9 cellular contexts compared by ENCODE assay signal in genomic region chr9:35675204-35675603, GRCh38. TPM values are rescaled to one million over a fixed set of nuclear protein-coding genes. Genes with fewer than 3 reads are reported as not detected.
DNase-seq lines count a peak whose midpoint lies in the region; TF ChIP-seq lines count a peak whose summit lies in the region.
"Had no signal": no experiment of that assay in that cellular context is flagged by ENCODE, and none has a peak within 500 bp of the region (broad histone marks: within the 10 kb centered on the region; RNA-seq: fewer than 3 reads in every experiment).

No MANE protein-coding gene starts in this region.

- H3K9me3 ChIP-seq in AG04450 (ENCODE audit: control insufficient read depth, insufficient read depth, low read length) (no peaks in the 10 kb centered on the region; the same call in 1 of the 2 replicates), NT2/D1 (ENCODE audit: insufficient read depth, low read length) (no peaks in the 10 kb centered on the region), neuronal stem cell (replicated peaks in 1 of 2; ENCODE audit: control insufficient read depth in 2 of 2, insufficient read depth in 1 of 2, low read depth in 1 of 2, low read length in 2 of 2) (no peaks in the 10 kb centered on the region)

- no peak overlapping the region for H2BK12ac ChIP-seq in neuronal stem cell (ENCODE audit: low read length)

- no peak for DNase-seq in AG04450 (ENCODE audit: low read depth, low spot score)
- no peak for DNase-seq in NT2/D1 (ENCODE audit: low read depth, low spot score)
- DNase-seq in fibroblast of mammary gland (ENCODE audit: low read depth) = no peak
- DNase-seq in neuronal stem cell (ENCODE audit: low spot score) = no peak
- no peak for DNase-seq in SKM-1 treated with dmso at 0.1 percent for 144 hours (lab: John Stamatoyannopoulos, UW; ENCODE audit: unreplicated experiment)
- DNase-seq in kidney glomerular epithelial cell (lab: John Stamatoyannopoulos, UW) = no peak
- no peak for DNase-seq in iPS-NIHi11 (ENCODE audit: low spot score)
- DNase-seq in activated CD4-positive, CD25-positive, alpha-beta regulatory T cell treated with anti-CD3 and anti-CD28 coated beads, Interleukin-2, amount 50 U/mL, for 72 hours = no peak
- DNase-seq: NCI-H2171 treated with DMSO at 0.1 percent for 48 hours had no signal

- no peak overlapping the region for H3K14ac ChIP-seq in neuronal stem cell (ENCODE audit: low read length)

- POLR2A ChIA-PET in AG04450 (lab: Yijun Ruan, JAX) = interaction anchor here (0.6 to 1.9 kb wide), 7 partner anchors 9 to 57 kb away, joined by 3 to 12 read pairs (median 4); partner anchors contain the start of gene TLN1

- no peak overlapping the region for H4K91ac ChIP-seq in neuronal stem cell (ENCODE audit: low read depth, low read length, poor library complexity)

- H2AK5ac ChIP-seq in neuronal stem cell (ENCODE audit: low read depth, low read length) = no peak overlapping the region

- WGBS in neuronal stem cell (ENCODE audit: extremely low coverage in 2 of 2, insufficient read length in 2 of 2, insufficient replicate concordance in 1 of 2), 2 donors = no CpG with 5 or more reads among the region's 13 CpGs

- H3K4me3 ChIP-seq in AG04450 (ENCODE audit: low read depth, low read length) (peak overlapping the region; percentile 51), NT2/D1 (ENCODE audit: insufficient read length, low read depth) (peak overlapping the region; percentile 55), fibroblast of mammary gland (ENCODE audit: control insufficient read depth, low read depth, low read length) (peak overlapping the region; percentile 43), neuronal stem cell (ENCODE audit: low read length in 2 of 2) (peak overlapping the region in 1 of 2 donors; percentile 68)

- peak overlapping the region; percentile 91 for H3K4me2 ChIP-seq in neuronal stem cell (ENCODE audit: insufficient read depth, low read length, poor library complexity, severe bottlenecking)

- no peak overlapping the region for H3K23ac ChIP-seq in neuronal stem cell (ENCODE audit: low read depth, low read length, poor library complexity)

- peak overlapping the region; percentile 74 for H3K18ac ChIP-seq in neuronal stem cell (ENCODE audit: low read length)

- no peak overlapping the region for H2AFZ ChIP-seq in neuronal stem cell (ENCODE audit: low read length)

- peak overlapping the region; percentile 49 for H2BK5ac ChIP-seq in neuronal stem cell (ENCODE audit: low read length)

- H4K8ac ChIP-seq in neuronal stem cell (ENCODE audit: low read depth, low read length) = no peak overlapping the region

- no peak overlapping the region for H2BK15ac ChIP-seq in neuronal stem cell (ENCODE audit: low read length)

- H3K9ac ChIP-seq in NT2/D1 (ENCODE audit: insufficient read length, low read depth) (peak overlapping the region; percentile 75), neuronal stem cell (ENCODE audit: low read depth, low read length, poor library complexity) (peak overlapping the region; percentile 14)

- H3K4ac ChIP-seq in neuronal stem cell (ENCODE audit: low read length) = no peak overlapping the region

- H3K27ac ChIP-seq in AG04450 (ENCODE audit: low read depth, low read length) = no peak overlapping the region
- no peak overlapping the region for H3K27ac ChIP-seq in neuronal stem cell (replicated peaks; ENCODE audit: low read length)

- peaks cover 12% of the 10 kb centered on the region for H3K4me1 ChIP-seq in NT2/D1 (ENCODE audit: insufficient read depth, insufficient read length)
- H3K4me1 ChIP-seq in neuronal stem cell (ENCODE audit: control insufficient read depth in 2 of 2, insufficient read depth in 1 of 2, low read depth in 1 of 2, low read length in 2 of 2) = peaks cover 0 to 10% of the 10 kb centered on the region in 2 donors

- H2BK120ac ChIP-seq in neuronal stem cell (ENCODE audit: low read depth, low read length) = no peak overlapping the region

- H3K79me1 ChIP-seq in neuronal stem cell (ENCODE audit: low read depth, low read length) = no peaks in the 10 kb centered on the region

- CTCF ChIA-PET in AG04450 (lab: Charles Lee) = interaction anchor here (0.7 to 1.6 kb wide), 3 partner anchors 14 to 59 kb away, joined by 3 to 9 read pairs (median 8); no protein-coding TSS in a partner anchor

- H3K27me3 ChIP-seq in AG04450 (ENCODE audit: control insufficient read depth, insufficient read depth, low read length) = no peaks in the 10 kb centered on the region
- peaks cover 15% of the 10 kb centered on the region for H3K27me3 ChIP-seq in NT2/D1 (ENCODE audit: insufficient read depth, insufficient read length)
- H3K27me3 ChIP-seq in neuronal stem cell (ENCODE audit: control insufficient read depth in 3 of 3, insufficient read depth in 3 of 3, low read depth in 1 of 3, low read length in 3 of 3) = peaks cover 0 to 34% (median 0%) of the 10 kb centered on the region in 3 experiments

- TF ChIP-seq CTCF in AG04450 (IDR thresholded peaks at IDR 0.05; ENCODE audit: low read depth, low read length) (no peak), fibroblast of mammary gland (conservative IDR thresholded peaks at IDR 0.05; ENCODE audit: control insufficient read depth, insufficient read depth, low read depth, low read length) (no peak)

- no peaks in the 10 kb centered on the region for H3K36me3 ChIP-seq in NT2/D1 (ENCODE audit: insufficient read depth, insufficient read length, low read length)
- H3K36me3 ChIP-seq in neuronal stem cell (replicated peaks in 1 of 2; ENCODE audit: control insufficient read depth in 2 of 2, insufficient read depth in 2 of 2, low read length in 2 of 2) = no peaks in the 10 kb centered on the region

RNA-seq across cellular contexts. Expression of gene CA9, which starts 1.5 kb away (rescaled TPM):
- 1.2 and 1.3 TPM in 2 replicates for polyA plus RNA-seq in AG04450 (2011; rRNA removed)
- polyA minus RNA-seq in AG04450 (2011; rRNA and poly(A)+ RNA removed) = 0.83 TPM in 1 of 2 replicates, not detected in the other
- polyA plus RNA-seq in neuronal stem cell (2013, experiment 1 of 2) = 1.1 TPM
- 1.7 TPM for polyA plus RNA-seq in neuronal stem cell (2013, experiment 2 of 2)

RNA-seq across cellular contexts. Expression of gene ARHGEF39, which starts 10.2 kb away (rescaled TPM):
- 1.1 and 1.2 TPM in 2 replicates for polyA plus RNA-seq in AG04450 (2011; rRNA removed)
- polyA minus RNA-seq in AG04450 (2011; rRNA and poly(A)+ RNA removed) = 1.7 and 2.9 TPM in 2 replicates
- polyA plus RNA-seq in neuronal stem cell (2013, experiment 1 of 2) = 22.9 TPM
- polyA plus RNA-seq in neuronal stem cell (2013, experiment 2 of 2) = 23.5 TPM

RNA-seq across cellular contexts. Expression of gene TPM2, which starts 14.5 kb away (rescaled TPM):
- 1,535 and 1,633 TPM in 2 replicates for polyA plus RNA-seq in AG04450 (2011; rRNA removed)
- polyA minus RNA-seq in AG04450 (2011; rRNA and poly(A)+ RNA removed) = 470 and 477 TPM in 2 replicates
- 345 TPM for polyA plus RNA-seq in neuronal stem cell (2013, experiment 1 of 2)
- 336 TPM for polyA plus RNA-seq in neuronal stem cell (2013, experiment 2 of 2)

RNA-seq across cellular contexts. Expression of gene CCDC107, which starts 17.1 kb away (rescaled TPM):
- polyA plus RNA-seq in AG04450 (2011; rRNA removed) = 11.8 TPM in 2 replicates
- 5.1 and 7.8 TPM in 2 replicates for polyA minus RNA-seq in AG04450 (2011; rRNA and poly(A)+ RNA removed)
- 15.3 TPM for polyA plus RNA-seq in neuronal stem cell (2013, experiment 1 of 2)
- polyA plus RNA-seq in neuronal stem cell (2013, experiment 2 of 2) = 15.5 TPM

RNA-seq across cellular contexts. Expression of gene RMRP, which starts 17.4 kb away (rescaled TPM):
- 173 and 306 TPM in 2 replicates for polyA plus RNA-seq in AG04450 (2011; rRNA removed)
- 6,565 and 7,222 TPM in 2 replicates for polyA minus RNA-seq in AG04450 (2011; rRNA and poly(A)+ RNA removed)
- not detected for polyA plus RNA-seq in neuronal stem cell (2013, experiment 1 of 2)
- polyA plus RNA-seq in neuronal stem cell (2013, experiment 2 of 2) = 4.7 TPM
